1 cellular context compared by ENCODE assay signal in the genomic region with DNA sequence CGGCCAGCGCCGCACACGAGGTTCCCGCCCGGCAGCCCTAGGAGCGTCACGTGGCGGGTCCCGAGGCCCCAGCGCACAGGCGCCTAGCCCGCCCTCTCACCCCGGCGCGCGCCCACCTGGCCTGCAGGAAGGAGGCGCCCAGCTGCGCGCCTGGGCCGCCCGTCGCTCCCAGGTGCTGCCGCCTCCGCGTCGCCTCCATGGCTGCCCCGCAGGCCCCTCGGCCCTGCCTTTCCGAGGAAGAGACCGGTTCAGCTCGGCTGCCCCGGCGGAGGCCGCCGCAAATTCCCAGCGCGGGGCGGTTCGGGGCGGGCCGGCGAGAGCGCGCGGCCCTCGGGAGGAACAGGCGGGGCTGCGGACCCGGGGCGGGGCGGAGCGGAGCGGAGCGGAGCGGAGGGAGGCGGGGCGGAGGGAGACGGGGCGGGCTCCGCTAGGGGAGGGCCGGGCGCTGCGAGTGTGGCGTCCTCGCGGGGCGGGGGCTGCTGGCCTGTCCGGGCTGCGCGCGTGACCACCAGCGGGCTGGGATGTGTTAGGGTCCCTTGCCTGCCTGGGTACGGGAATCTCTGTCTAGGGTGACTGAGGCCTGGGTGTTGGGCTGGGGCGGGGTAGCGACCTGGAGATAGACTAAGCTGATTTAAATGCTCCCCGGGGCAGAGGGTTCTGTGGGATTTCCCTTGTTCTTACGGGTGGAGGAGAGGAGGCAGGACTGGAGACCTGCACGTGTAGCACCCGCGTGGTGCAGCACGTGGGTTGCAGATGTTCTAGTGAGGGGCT.
A peak's percentile ranks its signal among the peaks of the same experiment; 100 is the strongest.
TF ChIP-seq lines count a peak whose summit lies in the region.

A gene (minus strand): TSS at position 343 of the 771 bp plus-strand sequence. CDS start 144 bp downstream, at position 199.

TF ChIP-seq in HepG2, 621 proteins besides CTCF, POLR2A, EP300 and RAD21 (continued from another document and continues in another):
- TF ChIP-seq, protein P1, sequence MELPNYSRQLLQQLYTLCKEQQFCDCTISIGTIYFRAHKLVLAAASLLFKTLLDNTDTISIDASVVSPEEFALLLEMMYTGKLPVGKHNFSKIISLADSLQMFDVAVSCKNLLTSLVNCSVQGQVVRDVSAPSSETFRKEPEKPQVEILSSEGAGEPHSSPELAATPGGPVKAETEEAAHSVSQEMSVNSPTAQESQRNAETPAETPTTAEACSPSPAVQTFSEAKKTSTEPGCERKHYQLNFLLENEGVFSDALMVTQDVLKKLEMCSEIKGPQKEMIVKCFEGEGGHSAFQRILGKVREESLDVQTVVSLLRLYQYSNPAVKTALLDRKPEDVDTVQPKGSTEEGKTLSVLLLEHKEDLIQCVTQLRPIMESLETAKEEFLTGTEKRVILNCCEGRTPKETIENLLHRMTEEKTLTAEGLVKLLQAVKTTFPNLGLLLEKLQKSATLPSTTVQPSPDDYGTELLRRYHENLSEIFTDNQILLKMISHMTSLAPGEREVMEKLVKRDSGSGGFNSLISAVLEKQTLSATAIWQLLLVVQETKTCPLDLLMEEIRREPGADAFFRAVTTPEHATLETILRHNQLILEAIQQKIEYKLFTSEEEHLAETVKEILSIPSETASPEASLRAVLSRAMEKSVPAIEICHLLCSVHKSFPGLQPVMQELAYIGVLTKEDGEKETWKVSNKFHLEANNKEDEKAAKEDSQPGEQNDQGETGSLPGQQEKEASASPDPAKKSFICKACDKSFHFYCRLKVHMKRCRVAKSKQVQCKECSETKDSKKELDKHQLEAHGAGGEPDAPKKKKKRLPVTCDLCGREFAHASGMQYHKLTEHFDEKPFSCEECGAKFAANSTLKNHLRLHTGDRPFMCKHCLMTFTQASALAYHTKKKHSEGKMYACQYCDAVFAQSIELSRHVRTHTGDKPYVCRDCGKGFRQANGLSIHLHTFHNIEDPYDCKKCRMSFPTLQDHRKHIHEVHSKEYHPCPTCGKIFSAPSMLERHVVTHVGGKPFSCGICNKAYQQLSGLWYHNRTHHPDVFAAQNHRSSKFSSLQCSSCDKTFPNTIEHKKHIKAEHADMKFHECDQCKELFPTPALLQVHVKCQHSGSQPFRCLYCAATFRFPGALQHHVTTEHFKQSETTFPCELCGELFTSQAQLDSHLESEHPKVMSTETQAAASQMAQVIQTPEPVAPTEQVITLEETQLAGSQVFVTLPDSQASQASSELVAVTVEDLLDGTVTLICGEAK (IDR thresholded peaks at IDR 0.05), result no peak
- TF ChIP-seq, protein P1 (CRISPR knock-in tag; IDR thresholded peaks at IDR 0.05), result no peak
- TF ChIP-seq U2AF1 (optimal IDR thresholded peaks at IDR 0.05; ENCODE audit: low read depth, low read length), result no peak
- no peak for TF ChIP-seq ZNF550 (CRISPR knock-in tag; IDR thresholded peaks at IDR 0.05; ENCODE audit: borderline replicate concordance)
- peak; percentile 21; the same call in 1 of the 2 replicates for TF ChIP-seq ZNF891 (CRISPR knock-in tag; IDR thresholded peaks at IDR 0.05)
- TF ChIP-seq POLR2AphosphoS2 (IDR thresholded peaks at IDR 0.05; ENCODE audit: low read depth, low read length), result no peak
- TF ChIP-seq, protein P2, sequence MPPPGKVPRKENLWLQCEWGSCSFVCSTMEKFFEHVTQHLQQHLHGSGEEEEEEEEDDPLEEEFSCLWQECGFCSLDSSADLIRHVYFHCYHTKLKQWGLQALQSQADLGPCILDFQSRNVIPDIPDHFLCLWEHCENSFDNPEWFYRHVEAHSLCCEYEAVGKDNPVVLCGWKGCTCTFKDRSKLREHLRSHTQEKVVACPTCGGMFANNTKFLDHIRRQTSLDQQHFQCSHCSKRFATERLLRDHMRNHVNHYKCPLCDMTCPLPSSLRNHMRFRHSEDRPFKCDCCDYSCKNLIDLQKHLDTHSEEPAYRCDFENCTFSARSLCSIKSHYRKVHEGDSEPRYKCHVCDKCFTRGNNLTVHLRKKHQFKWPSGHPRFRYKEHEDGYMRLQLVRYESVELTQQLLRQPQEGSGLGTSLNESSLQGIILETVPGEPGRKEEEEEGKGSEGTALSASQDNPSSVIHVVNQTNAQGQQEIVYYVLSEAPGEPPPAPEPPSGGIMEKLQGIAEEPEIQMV (CRISPR knock-in tag; IDR thresholded peaks at IDR 0.05; ENCODE audit: low read depth), result 0 out of 2 replicates have a peak, but pooled peaks have one; percentile 40
- no peak for TF ChIP-seq POGZ (CRISPR knock-in tag; IDR thresholded peaks at IDR 0.05)
- TF ChIP-seq BRCA1 (CRISPR knock-in tag; IDR thresholded peaks at IDR 0.05), result no peak
- TF ChIP-seq ZNF382 (CRISPR knock-in tag; IDR thresholded peaks at IDR 0.05; ENCODE audit: borderline replicate concordance), result no peak
- TF ChIP-seq ASH2L (IDR thresholded peaks at IDR 0.05; ENCODE audit: insufficient read length, low read depth, low read length), result peak; percentile 85
- TF ChIP-seq, protein P3, sequence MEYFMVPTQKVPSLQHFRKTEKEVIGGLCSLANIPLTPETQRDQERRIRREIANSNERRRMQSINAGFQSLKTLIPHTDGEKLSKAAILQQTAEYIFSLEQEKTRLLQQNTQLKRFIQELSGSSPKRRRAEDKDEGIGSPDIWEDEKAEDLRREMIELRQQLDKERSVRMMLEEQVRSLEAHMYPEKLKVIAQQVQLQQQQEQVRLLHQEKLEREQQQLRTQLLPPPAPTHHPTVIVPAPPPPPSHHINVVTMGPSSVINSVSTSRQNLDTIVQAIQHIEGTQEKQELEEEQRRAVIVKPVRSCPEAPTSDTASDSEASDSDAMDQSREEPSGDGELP (IDR thresholded peaks at IDR 0.05; ENCODE audit: borderline replicate concordance, low read depth), result peak; percentile 19; the same call in 1 of the 2 replicates
- TF ChIP-seq ZNF530 (CRISPR knock-in tag; IDR thresholded peaks at IDR 0.05; ENCODE audit: low read depth), result no peak
- TF ChIP-seq, protein P4, sequence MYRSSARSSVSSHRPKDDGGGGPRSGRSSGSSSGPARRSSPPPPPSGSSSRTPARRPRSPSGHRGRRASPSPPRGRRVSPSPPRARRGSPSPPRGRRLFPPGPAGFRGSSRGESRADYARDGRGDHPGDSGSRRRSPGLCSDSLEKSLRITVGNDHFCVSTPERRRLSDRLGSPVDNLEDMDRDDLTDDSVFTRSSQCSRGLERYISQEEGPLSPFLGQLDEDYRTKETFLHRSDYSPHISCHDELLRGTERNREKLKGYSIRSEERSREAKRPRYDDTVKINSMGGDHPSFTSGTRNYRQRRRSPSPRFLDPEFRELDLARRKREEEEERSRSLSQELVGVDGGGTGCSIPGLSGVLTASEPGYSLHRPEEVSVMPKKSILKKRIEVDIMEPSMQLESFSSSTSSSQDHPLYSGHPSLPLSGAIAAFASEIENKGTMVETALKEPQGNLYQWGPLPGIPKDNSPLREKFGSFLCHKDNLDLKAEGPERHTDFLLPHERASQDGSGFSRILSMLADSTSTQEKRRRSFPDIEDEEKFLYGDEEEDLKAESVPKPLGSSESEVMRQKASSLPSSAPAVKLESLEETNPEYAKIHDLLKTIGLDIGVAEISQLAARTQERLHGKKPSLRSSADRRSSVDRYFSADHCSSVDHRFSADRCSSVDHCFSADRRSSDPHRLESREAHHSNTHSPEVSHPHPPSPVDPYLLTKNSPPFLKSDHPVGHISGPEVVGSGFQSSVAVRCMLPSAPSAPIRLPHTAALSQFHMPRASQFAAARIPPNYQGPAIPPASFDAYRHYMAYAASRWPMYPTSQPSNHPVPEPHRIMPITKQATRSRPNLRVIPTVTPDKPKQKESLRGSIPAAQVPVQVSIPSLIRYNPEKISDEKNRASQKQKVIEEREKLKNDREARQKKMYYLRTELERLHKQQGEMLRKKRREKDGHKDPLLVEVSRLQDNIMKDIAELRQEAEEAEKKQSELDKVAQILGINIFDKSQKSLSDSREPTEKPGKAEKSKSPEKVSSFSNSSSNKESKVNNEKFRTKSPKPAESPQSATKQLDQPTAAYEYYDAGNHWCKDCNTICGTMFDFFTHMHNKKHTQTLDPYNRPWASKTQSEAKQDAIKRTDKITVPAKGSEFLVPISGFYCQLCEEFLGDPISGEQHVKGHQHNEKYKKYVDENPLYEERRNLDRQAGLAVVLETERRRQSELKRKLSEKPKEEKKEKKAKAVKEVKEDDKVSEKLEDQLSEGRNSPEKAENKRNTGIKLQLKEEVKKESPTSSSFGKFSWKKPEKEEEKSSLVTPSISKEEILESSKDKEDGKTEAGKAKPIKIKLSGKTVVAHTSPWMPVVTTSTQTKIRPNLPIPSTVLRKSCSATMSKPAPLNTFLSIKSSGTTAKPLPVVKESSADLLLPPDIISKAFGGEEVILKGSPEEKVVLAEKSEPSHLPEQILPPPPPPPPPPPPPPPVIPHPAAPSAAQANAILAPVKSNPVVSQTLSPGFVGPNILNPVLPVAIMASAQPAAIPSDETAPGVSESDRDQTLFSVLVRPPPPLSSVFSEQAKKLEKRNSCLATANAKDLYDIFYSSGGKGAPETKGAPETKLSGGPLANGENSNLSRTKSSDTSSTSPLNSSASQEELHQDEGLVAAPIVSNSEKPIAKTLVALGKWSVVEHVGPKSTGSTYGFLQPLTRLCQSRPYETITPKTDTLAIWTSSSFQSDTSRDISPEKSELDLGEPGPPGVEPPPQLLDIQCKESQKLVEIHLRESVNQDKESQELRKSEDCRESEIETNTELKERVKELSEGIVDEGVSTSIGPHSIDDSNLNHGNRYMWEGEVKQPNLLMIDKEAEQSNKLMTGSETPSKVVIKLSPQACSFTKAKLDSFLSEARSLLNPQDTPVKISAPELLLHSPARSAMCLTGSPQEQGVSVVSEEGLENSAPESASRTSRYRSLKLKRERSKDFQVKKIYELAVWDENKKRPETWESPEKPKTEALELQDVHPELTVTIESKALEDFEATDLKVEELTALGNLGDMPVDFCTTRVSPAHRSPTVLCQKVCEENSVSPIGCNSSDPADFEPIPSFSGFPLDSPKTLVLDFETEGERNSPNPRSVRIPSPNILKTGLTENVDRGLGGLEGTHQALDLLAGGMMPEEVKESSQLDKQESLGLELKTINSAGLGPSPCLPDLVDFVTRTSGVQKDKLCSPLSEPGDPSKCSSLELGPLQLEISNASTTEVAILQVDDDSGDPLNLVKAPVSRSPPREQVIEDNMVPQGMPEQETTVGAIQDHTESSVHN (CRISPR knock-in tag; IDR thresholded peaks at IDR 0.05), result peak; percentile 61; the same call in 1 of the 2 replicates
- no peak for TF ChIP-seq BCL6 (CRISPR knock-in tag; IDR thresholded peaks at IDR 0.05)
- TF ChIP-seq, protein P5, sequence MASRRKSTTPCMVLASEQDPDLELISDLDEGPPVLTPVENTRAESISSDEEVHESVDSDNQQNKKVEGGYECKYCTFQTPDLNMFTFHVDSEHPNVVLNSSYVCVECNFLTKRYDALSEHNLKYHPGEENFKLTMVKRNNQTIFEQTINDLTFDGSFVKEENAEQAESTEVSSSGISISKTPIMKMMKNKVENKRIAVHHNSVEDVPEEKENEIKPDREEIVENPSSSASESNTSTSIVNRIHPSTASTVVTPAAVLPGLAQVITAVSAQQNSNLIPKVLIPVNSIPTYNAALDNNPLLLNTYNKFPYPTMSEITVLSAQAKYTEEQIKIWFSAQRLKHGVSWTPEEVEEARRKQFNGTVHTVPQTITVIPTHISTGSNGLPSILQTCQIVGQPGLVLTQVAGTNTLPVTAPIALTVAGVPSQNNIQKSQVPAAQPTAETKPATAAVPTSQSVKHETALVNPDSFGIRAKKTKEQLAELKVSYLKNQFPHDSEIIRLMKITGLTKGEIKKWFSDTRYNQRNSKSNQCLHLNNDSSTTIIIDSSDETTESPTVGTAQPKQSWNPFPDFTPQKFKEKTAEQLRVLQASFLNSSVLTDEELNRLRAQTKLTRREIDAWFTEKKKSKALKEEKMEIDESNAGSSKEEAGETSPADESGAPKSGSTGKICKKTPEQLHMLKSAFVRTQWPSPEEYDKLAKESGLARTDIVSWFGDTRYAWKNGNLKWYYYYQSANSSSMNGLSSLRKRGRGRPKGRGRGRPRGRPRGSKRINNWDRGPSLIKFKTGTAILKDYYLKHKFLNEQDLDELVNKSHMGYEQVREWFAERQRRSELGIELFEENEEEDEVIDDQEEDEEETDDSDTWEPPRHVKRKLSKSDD (CRISPR knock-in tag; IDR thresholded peaks at IDR 0.05; ENCODE audit: low read depth), result peak; percentile 62; the same call in 1 of the 2 replicates
- no peak for TF ChIP-seq CBX1 (IDR thresholded peaks at IDR 0.05; ENCODE audit: low read depth)
- TF ChIP-seq, protein P6, sequence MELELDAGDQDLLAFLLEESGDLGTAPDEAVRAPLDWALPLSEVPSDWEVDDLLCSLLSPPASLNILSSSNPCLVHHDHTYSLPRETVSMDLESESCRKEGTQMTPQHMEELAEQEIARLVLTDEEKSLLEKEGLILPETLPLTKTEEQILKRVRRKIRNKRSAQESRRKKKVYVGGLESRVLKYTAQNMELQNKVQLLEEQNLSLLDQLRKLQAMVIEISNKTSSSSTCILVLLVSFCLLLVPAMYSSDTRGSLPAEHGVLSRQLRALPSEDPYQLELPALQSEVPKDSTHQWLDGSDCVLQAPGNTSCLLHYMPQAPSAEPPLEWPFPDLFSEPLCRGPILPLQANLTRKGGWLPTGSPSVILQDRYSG (CRISPR knock-in tag; IDR thresholded peaks at IDR 0.05), result peak; percentile 96
- TF ChIP-seq TP53 (CRISPR knock-in tag; conservative IDR thresholded peaks at IDR 0.05), result no peak
- TF ChIP-seq HCFC1 (IDR thresholded peaks at IDR 0.05; ENCODE audit: low read depth, low read length), result no peak
- TF ChIP-seq RBM22 (optimal IDR thresholded peaks at IDR 0.05; ENCODE audit: low read length), result no peak
